In the genomic region with DNA sequence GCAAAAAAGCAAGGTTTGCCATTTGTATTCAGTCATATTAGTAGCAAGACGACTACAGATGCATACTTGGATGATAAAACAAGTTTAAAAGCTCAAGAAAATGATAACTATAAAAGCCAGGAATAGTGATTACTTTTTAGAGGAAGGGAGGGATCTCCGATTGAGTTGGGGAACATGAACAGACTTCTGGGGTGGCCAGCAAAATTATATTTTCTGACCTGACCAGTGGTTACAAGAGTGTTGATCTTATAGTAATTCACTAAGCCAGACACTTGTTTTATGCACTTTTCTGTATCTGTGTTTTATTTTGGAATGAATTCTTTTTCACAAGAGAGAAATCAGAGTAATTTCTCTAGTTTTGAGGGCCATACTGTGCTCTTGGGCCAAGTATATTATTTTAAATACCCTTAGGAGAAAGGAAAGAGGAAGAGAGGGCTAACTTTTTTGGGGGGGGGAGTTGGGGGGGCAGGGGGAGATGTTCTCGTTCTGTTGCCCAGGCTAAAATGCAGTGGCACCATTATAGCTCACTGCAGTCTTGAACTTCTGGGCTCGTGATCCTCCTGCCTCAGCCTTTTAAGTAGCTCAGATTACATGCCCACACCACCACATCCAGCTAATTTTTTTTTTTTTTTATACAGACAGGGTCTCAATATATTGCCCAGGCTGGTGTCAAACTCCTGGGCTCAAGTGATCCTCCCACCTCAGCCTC, we compare ENCODE assay signal across 15 cellular contexts. TPM values are rescaled to one million over a fixed set of nuclear protein-coding genes. Genes with fewer than 3 reads are reported as not detected.
DNase-seq lines count a peak whose midpoint lies in the region; ATAC-seq, FAIRE-seq and TF ChIP-seq lines count a peak whose summit lies in the region.
"Had no signal": no experiment of that assay in that cellular context is flagged by ENCODE, and none has a peak within 500 bp of the region (broad histone marks: within the 10 kb centered on the region; RNA-seq: fewer than 3 reads in every experiment).

No MANE protein-coding gene starts in this region.

- no peak for ATAC-seq in activated T-cell treated with anti-CD3 and anti-CD28 coated beads, Interleukin-2, amount 50 U/mL, for 4 hours
- no peak for ATAC-seq in stimulated activated effector memory CD8-positive, alpha-beta T cell treated with anti-CD3 and anti-CD28 coated beads, Interleukin-12 subunit alpha, Interleukin-12 subunit beta, amount 100 ng/mL, for 72 hours
- no peak for ATAC-seq in GM19023 (IDR thresholded peaks at IDR 0.05; ENCODE audit: unreplicated experiment)
- no peak for ATAC-seq in HG03108 (IDR thresholded peaks at IDR 0.05; ENCODE audit: unreplicated experiment)
- ATAC-seq in upper lobe of left lung (ENCODE audit: low FRiP score in 2 of 2), result no peak

- H3K4me1 ChIP-seq in astrocyte (ENCODE audit: insufficient read depth, low read length) (peaks cover 37% of the 10 kb centered on the region), upper lobe of left lung (peaks cover 67 to 83% (median 77%) of the 10 kb centered on the region in 4 donors)

- no peak overlapping the region for H3K4me2 ChIP-seq in astrocyte (ENCODE audit: low read length)

- no peak for DNase-seq in activated T-cell treated with anti-CD3 and anti-CD28 coated beads, Interleukin-2, amount 50 U/mL, for 4 hours
- no peak for DNase-seq in activated T-cell treated with anti-CD3 and anti-CD28 coated beads, Interleukin-2, amount 50 U/mL, for 1 hour
- DNase-seq in astrocyte (ENCODE audit: low read depth) (no peak), upper lobe of left lung (no peak)
- DNase-seq in stimulated activated effector memory CD8-positive, alpha-beta T cell treated with anti-CD3 and anti-CD28 coated beads, Interleukin-12 subunit alpha, Interleukin-12 subunit beta, amount 100 ng/mL, for 72 hours (ENCODE audit: low spot score in 2 of 2), result no peak
- DNase-seq: brain microvascular endothelial cell, hypothalamus, NCI-H2081, NCI-H524 treated with DMSO at 0.1 percent for 48 hours, testis had no signal

- no peaks in the 10 kb centered on the region for H3K9me3 ChIP-seq in KOPT-K1 (ENCODE audit: insufficient read depth, low read length, poor library complexity, severe bottlenecking)
- H3K9me3 ChIP-seq in astrocyte (ENCODE audit: insufficient read depth, low read depth, low read length), result no peaks in the 10 kb centered on the region
- no peaks in the 10 kb centered on the region for H3K9me3 ChIP-seq in upper lobe of left lung
- H3K9me3 ChIP-seq: testis had no signal

- no peak overlapping the region for H2AFZ ChIP-seq in astrocyte (ENCODE audit: low read depth, low read length)

- H3K79me2 ChIP-seq in astrocyte (ENCODE audit: insufficient read depth, low read length), result peaks cover 32% of the 10 kb centered on the region

- H3K36me3 ChIP-seq in KOPT-K1 (ENCODE audit: insufficient read depth, low read length), result 0 out of 2 replicates have a peak, but pooled peaks cover 6% of the 10 kb centered on the region
- peaks cover 27% of the 10 kb centered on the region for H3K36me3 ChIP-seq in astrocyte (ENCODE audit: insufficient read depth, low read length)
- peaks cover 7 to 37% (median 15%) of the 10 kb centered on the region in 4 donors for H3K36me3 ChIP-seq in upper lobe of left lung

- no peak for TF ChIP-seq EP300 in upper lobe of left lung (IDR thresholded peaks at IDR 0.05)

- TF ChIP-seq POLR2A in upper lobe of left lung (IDR thresholded peaks at IDR 0.05), result no peak

- no peak overlapping the region for H3K9ac ChIP-seq in astrocyte (ENCODE audit: low read length)

- H3K4me3 Mint-ChIP-seq in activated T-cell treated with anti-CD3 and anti-CD28 coated beads, Interleukin-2, amount 50 U/mL, for 4 hours, result peak overlapping the region; percentile 20
- no peak overlapping the region for H3K4me3 Mint-ChIP-seq in astrocyte (ENCODE audit: unreplicated experiment)
- peak overlapping the region; percentile 25 for H3K4me3 Mint-ChIP-seq in stimulated activated effector memory CD8-positive, alpha-beta T cell treated with anti-CD3 and anti-CD28 coated beads, Interleukin-12 subunit alpha, Interleukin-12 subunit beta, amount 100 ng/mL, for 72 hours

- peaks cover 93% of the 10 kb centered on the region for H3K4me1 Mint-ChIP-seq in activated T-cell treated with anti-CD3 and anti-CD28 coated beads, Interleukin-2, amount 50 U/mL, for 4 hours (ENCODE audit: low read depth)
- H3K4me1 Mint-ChIP-seq in astrocyte (ENCODE audit: low read depth, unreplicated experiment), result peaks cover 60% of the 10 kb centered on the region
- peaks cover 77% of the 10 kb centered on the region for H3K4me1 Mint-ChIP-seq in stimulated activated effector memory CD8-positive, alpha-beta T cell treated with anti-CD3 and anti-CD28 coated beads, Interleukin-12 subunit alpha, Interleukin-12 subunit beta, amount 100 ng/mL, for 72 hours

- no peak for TF ChIP-seq CTCF in astrocyte (IDR thresholded peaks at IDR 0.05; ENCODE audit: insufficient read depth, low read depth, low read length)
- TF ChIP-seq CTCF in upper lobe of left lung (IDR thresholded peaks at IDR 0.05), result no peak

- H3K36me3 Mint-ChIP-seq in activated T-cell treated with anti-CD3 and anti-CD28 coated beads, Interleukin-2, amount 50 U/mL, for 4 hours (ENCODE audit: insufficient read depth), result peaks cover 52% of the 10 kb centered on the region
- H3K36me3 Mint-ChIP-seq in astrocyte (ENCODE audit: low read depth, unreplicated experiment), result peaks cover 2% of the 10 kb centered on the region
- peaks cover 98% of the 10 kb centered on the region for H3K36me3 Mint-ChIP-seq in stimulated activated effector memory CD8-positive, alpha-beta T cell treated with anti-CD3 and anti-CD28 coated beads, Interleukin-12 subunit alpha, Interleukin-12 subunit beta, amount 100 ng/mL, for 72 hours

- H3K9me3 Mint-ChIP-seq in activated T-cell treated with anti-CD3 and anti-CD28 coated beads, Interleukin-2, amount 50 U/mL, for 4 hours, result no peaks in the 10 kb centered on the region
- H3K9me3 Mint-ChIP-seq in astrocyte (ENCODE audit: unreplicated experiment), result no peaks in the 10 kb centered on the region
- no peaks in the 10 kb centered on the region for H3K9me3 Mint-ChIP-seq in stimulated activated effector memory CD8-positive, alpha-beta T cell treated with anti-CD3 and anti-CD28 coated beads, Interleukin-12 subunit alpha, Interleukin-12 subunit beta, amount 100 ng/mL, for 72 hours

- H3K27me3 ChIP-seq in astrocyte (ENCODE audit: insufficient read depth, low read length) (no peaks in the 10 kb centered on the region), upper lobe of left lung (no peaks in the 10 kb centered on the region)
- H3K27me3 ChIP-seq: brain microvascular endothelial cell, testis had no signal

- H3K27me3 Mint-ChIP-seq in activated T-cell treated with anti-CD3 and anti-CD28 coated beads, Interleukin-2, amount 50 U/mL, for 4 hours (ENCODE audit: low read depth), result no peaks in the 10 kb centered on the region
- no peaks in the 10 kb centered on the region for H3K27me3 Mint-ChIP-seq in astrocyte (ENCODE audit: low read depth, unreplicated experiment)

- peak overlapping the region; percentile 42 for H3K27ac Mint-ChIP-seq in astrocyte (ENCODE audit: unreplicated experiment)
- peak overlapping the region; percentile 88 for H3K27ac Mint-ChIP-seq in stimulated activated effector memory CD8-positive, alpha-beta T cell treated with anti-CD3 and anti-CD28 coated beads, Interleukin-12 subunit alpha, Interleukin-12 subunit beta, amount 100 ng/mL, for 72 hours

- H4K20me1 ChIP-seq in astrocyte (ENCODE audit: insufficient read depth, low read length), result no peaks in the 10 kb centered on the region

- 83 to 88% methylated on average over 4 of the region's 4 CpGs for WGBS in upper lobe of left lung, 2 donors

- H3K4me3 ChIP-seq in astrocyte (ENCODE audit: insufficient read depth, low read depth, low read length), result no peak overlapping the region
- H3K4me3 ChIP-seq in upper lobe of left lung, result no peak overlapping the region
- H3K4me3 ChIP-seq: SK-N-MC, testis had no signal

- H3K27ac ChIP-seq in KOPT-K1 (ENCODE audit: low read depth, low read length, poor library complexity, severe bottlenecking) (peak overlapping the region; percentile 94), astrocyte (ENCODE audit: low read depth, low read length) (no peak overlapping the region), upper lobe of left lung (peak overlapping the region in 1 of 4 donors; percentile 75)
- H3K27ac ChIP-seq: SK-N-MC, testis had no signal

- FAIRE-seq in astrocyte (lab: Jason Lieb, UNC), result no peak
- FAIRE-seq: HTR-8/SVneo had no signal

RNA-seq across cellular contexts. Expression of a gene that starts 57.3 kb away (rescaled TPM):
- total RNA-seq in activated T-cell treated with anti-CD3 and anti-CD28 coated beads, Interleukin-2, amount 50 U/mL, for 4 hours, result 100 to 1,000 TPM; 104 to 114 (median 111) TPM
- total RNA-seq in astrocyte, result 39.9 and 44.1 TPM in 2 replicates
- total RNA-seq in upper lobe of left lung, result 100 to 1,000 TPM in 5 of 6 donors, 10 to 100 TPM in 1; 82.8 to 385 (median 285) TPM
